Comparison of ENCODE assay signal across 33 cellular contexts in genomic region chr7:29937132-29937531, GRCh38.
"Had no signal": no experiment of that assay in that cellular context is flagged by ENCODE, and none has a peak within 500 bp of the region (broad histone marks: within the 10 kb centered on the region; RNA-seq: fewer than 3 reads in every experiment).

No MANE protein-coding gene starts in this region.

- H3K4me3 Mint-ChIP-seq: activated B cell treated with CpG ODN at 0.5 μM for 24 hours; activated CD4-positive, alpha-beta memory T cell treated with anti-CD3 and anti-CD28 coated beads, Interleukin-2, amount 10 ng/mL, durations not matched to agents 7 days and 5 days; activated CD8-positive, alpha-beta memory T cell treated with anti-CD3 and anti-CD28 coated beads, Interleukin-2, amount 10 ng/mL, durations not matched to agents 7 days and 5 days; activated naive CD4-positive, alpha-beta T cell treated with anti-CD3 and anti-CD28 coated beads, Interleukin-2, amount 10 ng/mL, durations not matched to agents 7 days and 5 days; activated naive CD8-positive, alpha-beta T cell had no signal

- DNase-seq: activated B cell treated with CpG ODN at 0.5 μM for 24 hours; activated CD4-positive, alpha-beta memory T cell treated with anti-CD3 and anti-CD28 coated beads, Interleukin-2, amount 10 ng/mL, durations not matched to agents 7 days and 5 days; activated CD4-positive, alpha-beta T cell treated with anti-CD3 and anti-CD28 coated beads for 4 hours; activated CD4-positive, CD25-positive, alpha-beta regulatory T cell treated with anti-CD3 and anti-CD28 coated beads, Interleukin-2, amount 50 U/mL, for 72 hours; activated CD8-positive, alpha-beta memory T cell treated with anti-CD3 and anti-CD28 coated beads for 24 hours; activated CD8-positive, alpha-beta memory T cell treated with anti-CD3 and anti-CD28 coated beads, Interleukin-2, amount 10 ng/mL, durations not matched to agents 7 days and 5 days; activated CD8-positive, alpha-beta memory T cell treated with anti-CD3 and anti-CD28 coated beads, Interleukin-2, amount 50 U/mL, for 48 hours; activated effector memory CD4-positive, alpha-beta T cell treated with Interleukin-2 at 50 U/mL for 16 hours; activated naive CD4-positive, alpha-beta T cell treated with anti-CD3 and anti-CD28 coated beads, Interleukin-2, amount 10 ng/mL, durations not matched to agents 7 days and 5 days; activated T-cell treated with anti-CD3 and anti-CD28 coated beads, Interleukin-2, amount 50 U/mL, for 48 hours; amniotic stem cell; aorta; NCI-H1092 treated with DMSO at 0.1 percent for 48 hours; NCI-H1417; NCI-H146; NCI-H187; NCI-H2029 treated with DMSO at 0.1 percent for 48 hours; NCI-H2107; NCI-H2171; NCI-H2227 treated with DMSO at 0.1 percent for 48 hours; NCI-H446; NCI-H510A treated with DMSO at 0.1 percent for 48 hours; NCI-H526 treated with DMSO at 0.1 percent for 48 hours; SIG-M5; T-helper 1 cell; T-helper 2 cell; T-helper 9 cell had no signal

- H3K27me3 Mint-ChIP-seq: activated B cell treated with CpG ODN at 0.5 μM for 24 hours; activated naive CD4-positive, alpha-beta T cell treated with anti-CD3 and anti-CD28 coated beads, Interleukin-2, amount 10 ng/mL, durations not matched to agents 7 days and 5 days; activated naive CD8-positive, alpha-beta T cell had no signal

- H3K9me3 Mint-ChIP-seq: activated B cell treated with CpG ODN at 0.5 μM for 24 hours; activated CD4-positive, alpha-beta memory T cell treated with anti-CD3 and anti-CD28 coated beads, Interleukin-2, amount 10 ng/mL, durations not matched to agents 7 days and 5 days; activated naive CD4-positive, alpha-beta T cell treated with anti-CD3 and anti-CD28 coated beads, Interleukin-2, amount 10 ng/mL, durations not matched to agents 7 days and 5 days had no signal

- H3K27ac Mint-ChIP-seq: activated B cell treated with CpG ODN at 0.5 μM for 24 hours; activated CD4-positive, alpha-beta memory T cell treated with anti-CD3 and anti-CD28 coated beads, Interleukin-2, amount 10 ng/mL, durations not matched to agents 7 days and 5 days; activated CD8-positive, alpha-beta memory T cell treated with anti-CD3 and anti-CD28 coated beads, Interleukin-2, amount 10 ng/mL, durations not matched to agents 7 days and 5 days; activated naive CD4-positive, alpha-beta T cell treated with anti-CD3 and anti-CD28 coated beads, Interleukin-2, amount 10 ng/mL, durations not matched to agents 7 days and 5 days; activated naive CD8-positive, alpha-beta T cell had no signal

- H3K9me3 ChIP-seq: breast epithelium had no signal

- H3K27ac ChIP-seq: breast epithelium, KMS-11, RWPE1, VCaP had no signal

- H3K27me3 ChIP-seq: breast epithelium had no signal

- H3K4me1 Mint-ChIP-seq: activated B cell treated with CpG ODN at 0.5 μM for 24 hours; activated CD4-positive, alpha-beta memory T cell treated with anti-CD3 and anti-CD28 coated beads, Interleukin-2, amount 10 ng/mL, durations not matched to agents 7 days and 5 days; activated CD8-positive, alpha-beta memory T cell treated with anti-CD3 and anti-CD28 coated beads, Interleukin-2, amount 10 ng/mL, durations not matched to agents 7 days and 5 days; activated naive CD4-positive, alpha-beta T cell treated with anti-CD3 and anti-CD28 coated beads, Interleukin-2, amount 10 ng/mL, durations not matched to agents 7 days and 5 days had no signal

- H3K4me3 ChIP-seq: breast epithelium had no signal

- H3K9ac ChIP-seq: KMS-11 had no signal

- H3K4me1 ChIP-seq: breast epithelium had no signal

- H3K36me3 Mint-ChIP-seq: activated CD8-positive, alpha-beta memory T cell treated with anti-CD3 and anti-CD28 coated beads, Interleukin-2, amount 10 ng/mL, durations not matched to agents 7 days and 5 days; activated naive CD4-positive, alpha-beta T cell treated with anti-CD3 and anti-CD28 coated beads, Interleukin-2, amount 10 ng/mL, durations not matched to agents 7 days and 5 days; activated naive CD8-positive, alpha-beta T cell had no signal

- ATAC-seq: activated CD8-positive, alpha-beta memory T cell treated with anti-CD3 and anti-CD28 coated beads, Interleukin-2, amount 10 ng/mL, durations not matched to agents 7 days and 5 days; SK-N-SH treated with all-trans-retinoic acid at 6 μM for 48 hours had no signal

- H3K36me3 ChIP-seq: breast epithelium had no signal

- H3K4me2 ChIP-seq: KMS-11 had no signal
